8 cellular contexts compared by ENCODE assay signal in the genomic region with DNA sequence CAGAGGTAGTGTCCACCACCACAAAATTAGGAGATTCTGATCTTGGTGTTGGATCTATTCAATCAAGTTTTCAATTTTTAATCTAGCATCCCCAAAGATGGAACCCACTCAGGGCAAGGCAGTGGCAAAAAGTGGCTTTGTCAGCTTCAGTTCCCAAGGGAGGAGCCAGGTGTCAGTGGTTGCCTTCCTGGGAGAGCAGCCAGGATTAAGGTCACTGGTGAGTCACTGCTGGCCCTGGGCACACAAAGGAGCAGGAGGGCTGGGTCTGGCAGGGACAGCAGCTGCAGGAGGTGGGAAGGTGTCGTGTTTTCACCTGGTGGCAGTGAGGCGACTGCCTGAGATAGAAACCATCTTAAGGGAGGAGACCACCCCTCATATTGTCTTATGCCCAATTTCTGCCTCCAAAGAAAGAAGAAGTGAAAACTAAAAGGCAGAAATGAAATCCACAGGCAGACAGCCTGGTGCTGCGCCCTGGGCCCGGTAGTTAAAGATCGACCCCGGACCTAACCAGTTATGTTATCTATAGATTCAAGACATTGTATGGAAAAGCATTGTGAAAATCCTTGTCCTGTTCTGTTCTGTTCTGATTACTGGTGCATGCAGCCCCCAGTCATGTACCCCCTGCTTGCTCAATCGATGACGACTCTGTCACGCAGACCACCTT. TPM values are rescaled to one million over a fixed set of nuclear protein-coding genes. Genes with fewer than 3 reads are reported as not detected.
DNase-seq lines count a peak whose midpoint lies in the region; ATAC-seq and TF ChIP-seq lines count a peak whose summit lies in the region.

No MANE protein-coding gene starts in this region.

- no peak for TF ChIP-seq EP300 in tibial nerve (IDR thresholded peaks at IDR 0.05)

- no peak overlapping the region for H3K4me3 Mint-ChIP-seq in activated naive CD8-positive, alpha-beta T cell treated with anti-CD3 and anti-CD28 coated beads for 36 hours
- H3K4me3 Mint-ChIP-seq in activated naive CD4-positive, alpha-beta T cell treated with anti-CD3 and anti-CD28 coated beads for 36 hours = no peak overlapping the region

- peak; percentile 58 for TF ChIP-seq CTCF in mucosa of descending colon (IDR thresholded peaks at IDR 0.05)
- no peak for TF ChIP-seq CTCF in tibial nerve (IDR thresholded peaks at IDR 0.05)
- TF ChIP-seq CTCF in MM.1S (IDR thresholded peaks at IDR 0.05; ENCODE audit: low read length) = no peak

- no peak for TF ChIP-seq POLR2A in tibial nerve (IDR thresholded peaks at IDR 0.05)

- no peaks in the 10 kb centered on the region for H3K27me3 Mint-ChIP-seq in activated naive CD8-positive, alpha-beta T cell treated with anti-CD3 and anti-CD28 coated beads for 36 hours
- H3K27me3 Mint-ChIP-seq in activated naive CD4-positive, alpha-beta T cell treated with anti-CD3 and anti-CD28 coated beads for 36 hours (ENCODE audit: low read depth) = no peaks in the 10 kb centered on the region

- ATAC-seq in mucosa of descending colon = peak; percentile 99

- peaks cover 6% of the 10 kb centered on the region for H3K4me1 Mint-ChIP-seq in activated naive CD8-positive, alpha-beta T cell treated with anti-CD3 and anti-CD28 coated beads for 36 hours
- peaks cover 5% of the 10 kb centered on the region for H3K4me1 Mint-ChIP-seq in activated naive CD4-positive, alpha-beta T cell treated with anti-CD3 and anti-CD28 coated beads for 36 hours (ENCODE audit: low read depth)

- no peaks in the 10 kb centered on the region for H4K20me1 ChIP-seq in MM.1S (ENCODE audit: insufficient read depth, low read length)

- H3K27me3 ChIP-seq in tibial nerve (no peaks in the 10 kb centered on the region), MM.1S (replicated peaks; ENCODE audit: insufficient read depth, low read length) (0 out of 2 replicates have a peak, but pooled peaks cover 6% of the 10 kb centered on the region)

- in situ Hi-C loops in T47D (cut with HindIII; ENCODE audit: low pct_unique_long_range_greater_than_20kb, low sequenced_read_pairs) = no loop called here

- no peaks in the 10 kb centered on the region for H3F3A ChIP-seq in MM.1S (ENCODE audit: insufficient read depth, low read length)

- 89 to 92% methylated on average over 9 of the region's 9 CpGs for WGBS in tibial nerve, 2 donors

- H3K27ac Mint-ChIP-seq in activated naive CD8-positive, alpha-beta T cell treated with anti-CD3 and anti-CD28 coated beads for 36 hours = no peak overlapping the region
- H3K27ac Mint-ChIP-seq in activated naive CD4-positive, alpha-beta T cell treated with anti-CD3 and anti-CD28 coated beads for 36 hours = no peak overlapping the region

- DNase-seq in ELF-1 (ENCODE audit: low read depth, low spot score) (peak; percentile 42), NCI-H2171 treated with DMSO at 0.1 percent for 48 hours (lab: John Stamatoyannopoulos, UW) (peak; percentile 82), T47D (ENCODE audit: low read depth in 1 of 2, low spot score in 1 of 2) (peak; percentile 58 to 93), mucosa of descending colon (peak; percentile 82 to 87 (median 85)), tibial nerve (ENCODE audit: low spot score in 2 of 2) (no peak), MM.1S (no peak)
- DNase-seq in activated naive CD8-positive, alpha-beta T cell treated with anti-CD3 and anti-CD28 coated beads for 36 hours = no peak
- no peak for DNase-seq in activated naive CD4-positive, alpha-beta T cell treated with anti-CD3 and anti-CD28 coated beads for 36 hours

- H3K79me2 ChIP-seq in MM.1S (ENCODE audit: low read length) = no peaks in the 10 kb centered on the region

- H3K4me2 ChIP-seq in MM.1S (ENCODE audit: low read depth, low read length) = no peak overlapping the region

- H2AFZ ChIP-seq in MM.1S (ENCODE audit: low read length) = no peak overlapping the region

- no peaks in the 10 kb centered on the region for H3K36me3 ChIP-seq in mucosa of descending colon (ENCODE audit: low read depth)
- H3K36me3 ChIP-seq in tibial nerve = no peaks in the 10 kb centered on the region
- no peaks in the 10 kb centered on the region for H3K36me3 ChIP-seq in MM.1S (replicated peaks; ENCODE audit: insufficient read depth, low read length)

- no peak overlapping the region for H3K9ac ChIP-seq in MM.1S (ENCODE audit: low read length)

- H3K9me3 Mint-ChIP-seq in activated naive CD8-positive, alpha-beta T cell treated with anti-CD3 and anti-CD28 coated beads for 36 hours = no peaks in the 10 kb centered on the region
- H3K9me3 Mint-ChIP-seq in activated naive CD4-positive, alpha-beta T cell treated with anti-CD3 and anti-CD28 coated beads for 36 hours = no peaks in the 10 kb centered on the region

- intact Hi-C loops in mucosa of descending colon (cut with DNase I, micrococcal nuclease) = no loop called here
- intact Hi-C loops in activated naive CD4-positive, alpha-beta T cell treated with anti-CD3 and anti-CD28 coated beads for 36 hours (cut with micrococcal nuclease) = no loop called here

- H3K9me3 ChIP-seq in mucosa of descending colon = no peaks in the 10 kb centered on the region
- no peaks in the 10 kb centered on the region for H3K9me3 ChIP-seq in tibial nerve
- no peaks in the 10 kb centered on the region for H3K9me3 ChIP-seq in MM.1S (replicated peaks; ENCODE audit: insufficient read depth, low read length)

- H3K4me3 ChIP-seq in mucosa of descending colon = no peak overlapping the region
- H3K4me3 ChIP-seq in tibial nerve = no peak overlapping the region
- no peak overlapping the region for H3K4me3 ChIP-seq in MM.1S (ENCODE audit: low read length)

- H3K27ac ChIP-seq in tibial nerve (no peak overlapping the region), MM.1S (ENCODE audit: low read length) (no peak overlapping the region)

- H3K9me2 ChIP-seq in MM.1S (replicated peaks; ENCODE audit: insufficient read depth, low read length) = no peaks in the 10 kb centered on the region

- no peaks in the 10 kb centered on the region for H3K36me3 Mint-ChIP-seq in activated naive CD8-positive, alpha-beta T cell treated with anti-CD3 and anti-CD28 coated beads for 36 hours
- no peaks in the 10 kb centered on the region for H3K36me3 Mint-ChIP-seq in activated naive CD4-positive, alpha-beta T cell treated with anti-CD3 and anti-CD28 coated beads for 36 hours (ENCODE audit: low read depth)

- CTCF ChIA-PET in activated naive CD4-positive, alpha-beta T cell treated with anti-CD3 and anti-CD28 coated beads for 36 hours (lab: Charles Lee) = no interaction called here

- H3K4me1 ChIP-seq in mucosa of descending colon (ENCODE audit: low read depth) (peaks cover 7% of the 10 kb centered on the region), tibial nerve (peaks cover 0 to 5% (median 0%) of the 10 kb centered on the region in 4 donors), MM.1S (ENCODE audit: low read length) (0 out of 2 replicates have a peak, but pooled peaks cover under 1% of the 10 kb centered on the region)

RNA-seq across cellular contexts. Expression of a gene that starts 5.9 kb away (rescaled TPM):
- total RNA-seq in mucosa of descending colon = 1 to 10 TPM; 7.4 to 8.8 (median 7.7) TPM
- 1 to 10 TPM; 2.9 to 3.7 TPM for total RNA-seq in activated naive CD8-positive, alpha-beta T cell treated with anti-CD3 and anti-CD28 coated beads for 36 hours
- total RNA-seq in activated naive CD4-positive, alpha-beta T cell treated with anti-CD3 and anti-CD28 coated beads for 36 hours = 1 to 10 TPM; 5.3 to 5.4 TPM
- total RNA-seq in tibial nerve = 10 to 100 TPM in 3 of 4 donors, 1 to 10 TPM in 1; 8.4 to 34.2 (median 12.6) TPM

Comparison
In these comparisons a context has a peak if more than half of its experiments do, and no peak if none do; other contexts are left out.
1. DNase-seq: peak in ELF-1 (single experiment), NCI-H2171 treated with DMSO at 0.1 percent for 48 hours (single experiment), T47D (2 of 2) and mucosa of descending colon (3 of 3); none in activated naive CD8-positive, alpha-beta T cell treated with anti-CD3 and anti-CD28 coated beads for 36 hours (single experiment), activated naive CD4-positive, alpha-beta T cell treated with anti-CD3 and anti-CD28 coated beads for 36 hours (single experiment), tibial nerve (0 of 2) and MM.1S (single experiment).